Comparison of ENCODE assay signal across 10 cellular contexts in genomic region chr12:65649126-65649525, GRCh38.
DNase-seq lines count a peak whose midpoint lies in the region; ATAC-seq and TF ChIP-seq lines count a peak whose summit lies in the region.
"Had no signal": no experiment of that assay in that cellular context is flagged by ENCODE, and none has a peak within 500 bp of the region (broad histone marks: within the 10 kb centered on the region; RNA-seq: fewer than 3 reads in every experiment).

No MANE protein-coding gene starts in this region.

- no peak overlapping the region for H3K27ac Mint-ChIP-seq in H9

- H3K14ac ChIP-seq in H9 (ENCODE audit: insufficient read depth, low read length): no peak overlapping the region

- no peak overlapping the region for H3K23ac ChIP-seq in H9 (ENCODE audit: insufficient read length, low read depth, low read length)

- H3K56ac ChIP-seq in H9 (ENCODE audit: insufficient read length, low read depth, low read length): no peak overlapping the region

- H4K20me1 ChIP-seq in H9 (ENCODE audit: control insufficient read depth, insufficient read depth, insufficient read length): no peaks in the 10 kb centered on the region

- H2BK120ac ChIP-seq in H9 (ENCODE audit: low read depth, low read length, poor library complexity, severe bottlenecking): no peak overlapping the region

- H2AK5ac ChIP-seq in H9 (ENCODE audit: insufficient read length, low read length): no peak overlapping the region

- no peaks in the 10 kb centered on the region for H3K79me2 ChIP-seq in H9 (ENCODE audit: insufficient read depth, low read length)

- no peak overlapping the region for H2BK20ac ChIP-seq in H9 (ENCODE audit: low read depth, low read length, poor library complexity, severe bottlenecking)

- H2BK15ac ChIP-seq in H9 (ENCODE audit: low read depth, low read length): no peak overlapping the region

- H3T11ph ChIP-seq in H9 (ENCODE audit: low read length): no peak overlapping the region

- no peak overlapping the region for H4K91ac ChIP-seq in H9 (ENCODE audit: insufficient read length, low read depth, low read length)

- no peak overlapping the region for H3K4ac ChIP-seq in H9 (ENCODE audit: low read depth, low read length)

- H2BK12ac ChIP-seq in H9 (ENCODE audit: insufficient read length, low read depth, low read length): no peak overlapping the region

- no peak overlapping the region for H3K4me2 ChIP-seq in H9 (ENCODE audit: insufficient read depth, insufficient read length, low read length)

- H3K36me3 Mint-ChIP-seq in H9 (ENCODE audit: insufficient read depth in 1 of 3, low read depth in 3 of 3): no peaks in the 10 kb centered on the region; a peak in 1 of 7 replicates

- H3K23me2 ChIP-seq in H9 (ENCODE audit: insufficient read length, low read depth, low read length, poor library complexity, severe bottlenecking): no peaks in the 10 kb centered on the region

- no peak overlapping the region for H2BK5ac ChIP-seq in H9 (ENCODE audit: insufficient read length, low read length)

- no peaks in the 10 kb centered on the region for H3K79me1 ChIP-seq in H9 (ENCODE audit: insufficient read depth, low read depth, low read length, poor library complexity, severe bottlenecking)

- no peak for TF ChIP-seq CTCF in foreskin keratinocyte (conservative IDR thresholded peaks at IDR 0.05)
- TF ChIP-seq CTCF in H9 (conservative IDR thresholded peaks at IDR 0.05): no peak

- DNase-seq in HCEC 1CT: peak; percentile 100
- DNase-seq in SW480 (ENCODE audit: low spot score): peak; percentile 26
- peak; percentile 99 for DNase-seq in foreskin keratinocyte
- peak; percentile 29 for DNase-seq in superior temporal gyrus (ENCODE audit: extremely low spot score)
- DNase-seq in H9: no peak
- DNase-seq in NCI-H128 (lab: John Stamatoyannopoulos, UW; ENCODE audit: unreplicated experiment): no peak
- DNase-seq in NCI-H524 (lab: John Stamatoyannopoulos, UW): no peak
- DNase-seq in NOMO-1 (lab: John Stamatoyannopoulos, UW; ENCODE audit: unreplicated experiment in 2 of 2): no peak
- DNase-seq: stimulated activated CD4-positive, alpha-beta T cell treated with anti-CD3 and anti-CD28 coated beads, Interleukin-1b, Interleukin-23, amount 100 ng/mL, for 48 hours had no signal

- no peaks in the 10 kb centered on the region for H3K9me3 Mint-ChIP-seq in H9

- no peak overlapping the region for H4K8ac ChIP-seq in H9 (replicated peaks; ENCODE audit: insufficient read length, low read depth, low read length)

- no peak overlapping the region for H2AFZ ChIP-seq in H9 (ENCODE audit: low read length)

- H3K27me3 ChIP-seq in foreskin keratinocyte (no peaks in the 10 kb centered on the region), H9 (ENCODE audit: insufficient read depth, low read length) (no peaks in the 10 kb centered on the region)
- H3K27me3 ChIP-seq: uterus had no signal

- H3K18ac ChIP-seq in H9 (ENCODE audit: insufficient read length, low read depth, low read length): no peak overlapping the region

- peak; percentile 99 for ATAC-seq in foreskin keratinocyte

- WGBS in H9 (ENCODE audit: extremely low coverage, insufficient read length, low lambda C conversion rate): no CpG with 5 or more reads among the region's 3 CpGs

- no peaks in the 10 kb centered on the region for H3K9me3 ChIP-seq in H9 (ENCODE audit: control insufficient read depth, low read depth, low read length)
- H3K9me3 ChIP-seq: uterus had no signal

- H3K4me1 ChIP-seq in foreskin keratinocyte: peaks cover 28% of the 10 kb centered on the region
- no peaks in the 10 kb centered on the region for H3K4me1 ChIP-seq in H9 (ENCODE audit: insufficient read depth, low read length)
- H3K4me1 ChIP-seq: uterus had no signal

- no peak overlapping the region for H3K9ac ChIP-seq in H9 (ENCODE audit: extremely low read depth, insufficient read length, low read length)

- no peak overlapping the region for H4K5ac ChIP-seq in H9 (ENCODE audit: insufficient read length, low read depth, low read length)

- no peaks in the 10 kb centered on the region for H3K27me3 Mint-ChIP-seq in H9 (ENCODE audit: low read depth)

- H3K4me3 Mint-ChIP-seq in H9: no peak overlapping the region

- peak overlapping the region; percentile 75 for H3K27ac ChIP-seq in foreskin keratinocyte
- H3K27ac ChIP-seq in H9 (ENCODE audit: insufficient read length, low read depth, low read length): no peak overlapping the region
- H3K27ac ChIP-seq: uterus had no signal

- peaks cover 4 to 8% of the 10 kb centered on the region in 2 experiments for H3K4me1 Mint-ChIP-seq in H9

Comparison
In these comparisons a context has a peak if more than half of its experiments do, and no peak if none do; other contexts are left out.
1. DNase-seq: peak in HCEC 1CT (single experiment), SW480 (single experiment), foreskin keratinocyte (2 of 2) and superior temporal gyrus (single experiment); none in H9 (single experiment), NCI-H128 (single experiment), NCI-H524 (0 of 2) and NOMO-1 (0 of 2).